Comparison of ENCODE assay signal across 25 cellular contexts in genomic region chr10:24574161-24574560, GRCh38.
"Had no signal": no experiment of that assay in that cellular context is flagged by ENCODE, and none has a peak within 500 bp of the region (broad histone marks: within the 10 kb centered on the region; RNA-seq: fewer than 3 reads in every experiment).

No MANE protein-coding gene starts in this region.

- FAIRE-seq: colon, frontal cortex had no signal

- H3K9ac ChIP-seq: parathyroid adenoma had no signal

- ATAC-seq: naive thymus-derived CD4-positive, alpha-beta T cell; psoas muscle had no signal

- H3K27ac ChIP-seq: breast epithelium, epithelial cell of prostate, parathyroid adenoma, psoas muscle, right atrium auricular region, testis, transverse colon had no signal

- H3K36me3 ChIP-seq: breast epithelium, right atrium auricular region, transverse colon had no signal

- H2AFZ ChIP-seq: parathyroid adenoma had no signal

- H3K4me1 ChIP-seq: breast epithelium, parathyroid adenoma, psoas muscle, right atrium auricular region, testis, transverse colon had no signal

- H3K27me3 ChIP-seq: breast epithelium, right atrium auricular region, testis, transverse colon had no signal

- H3K9me3 ChIP-seq: breast epithelium, psoas muscle, right atrium auricular region, testis, transverse colon had no signal

- DNase-seq: activated CD4-positive, alpha-beta memory T cell treated with anti-CD3 and anti-CD28 coated beads for 36 hours; activated CD4-positive, alpha-beta T cell treated with anti-CD3 and anti-CD28 coated beads, Interleukin-2, amount 10 ng/mL, durations not matched to agents 24 days and 14 days; activated CD4-positive, CD25-positive, alpha-beta regulatory T cell treated with anti-CD3 and anti-CD28 coated beads, Interleukin-2, amount 50 U/mL, for 72 hours; activated CD8-positive, alpha-beta memory T cell treated with anti-CD3 and anti-CD28 coated beads, Interleukin-2, amount 50 U/mL, for 4 hours; activated gamma-delta T cell; activated naive CD4-positive, alpha-beta T cell treated with anti-CD3 and anti-CD28 coated beads, Interleukin-2, amount 50 U/mL, for 16 hours; activated T-cell treated with anti-CD3 and anti-CD28 coated beads, Interleukin-2, amount 50 U/mL, for 1 hour; amniotic stem cell; central memory CD4-positive, alpha-beta T cell; dermis blood vessel endothelial cell; effector CD4-positive, alpha-beta T cell; midbrain; naive thymus-derived CD4-positive, alpha-beta T cell; nucleus accumbens; psoas muscle; stimulated activated naive CD4-positive, alpha-beta T cell; T-helper 2 cell; testis; transverse colon had no signal

- H3K4me3 ChIP-seq: breast epithelium, psoas muscle, right atrium auricular region, testis, transverse colon had no signal

- H3K79me2 ChIP-seq: parathyroid adenoma had no signal
